Comparison of ENCODE assay signal across 8 cellular contexts in the genomic region with DNA sequence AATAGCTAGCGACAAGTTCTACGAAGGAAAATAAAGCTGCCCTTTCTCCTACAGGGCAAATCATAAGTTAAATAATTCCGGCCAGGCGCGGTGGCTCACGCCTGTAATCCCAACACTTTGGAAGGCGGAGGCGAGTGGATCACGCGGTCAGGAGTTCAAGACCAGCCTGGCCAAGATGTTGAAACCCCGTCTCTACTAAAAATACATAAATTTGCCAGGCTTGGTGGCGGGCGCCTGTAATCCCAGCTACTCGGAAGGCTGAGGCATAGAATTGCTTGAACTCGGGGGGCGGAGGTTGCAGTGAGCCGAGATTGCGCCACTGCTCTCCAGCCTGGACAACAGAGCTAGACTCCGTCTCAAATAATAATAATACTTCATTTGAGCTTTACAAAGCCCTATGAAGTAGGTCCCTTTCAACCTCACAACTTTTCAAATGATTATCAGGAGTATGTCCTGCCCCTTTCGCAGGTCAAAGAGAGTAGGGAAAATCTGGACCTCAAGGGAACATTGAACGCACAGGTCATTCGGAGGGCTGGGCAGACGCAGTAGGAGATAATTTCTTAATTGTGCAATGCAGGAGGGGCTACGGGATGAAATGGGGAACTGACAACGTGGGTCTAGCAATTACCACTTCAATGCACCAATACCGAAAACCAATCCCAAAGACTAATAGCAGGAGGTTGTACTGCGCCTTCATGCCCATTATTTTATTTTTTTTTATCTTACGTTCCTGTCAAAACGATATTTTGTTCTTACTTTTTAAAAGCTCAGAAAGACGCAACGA. TPM values are rescaled to one million over a fixed set of nuclear protein-coding genes. Genes with fewer than 3 reads are reported as not detected.
A peak's percentile ranks its signal among the peaks of the same experiment; 100 is the strongest.
DNase-seq lines count a peak whose midpoint lies in the region; ATAC-seq, FAIRE-seq and TF ChIP-seq lines count a peak whose summit lies in the region.

No MANE protein-coding gene starts in this region.

- H3K79me2 ChIP-seq in OCI-LY1 (ENCODE audit: insufficient read depth, low read length) = no peaks in the 10 kb centered on the region
- H3K79me2 ChIP-seq in H1 (ENCODE audit: control insufficient read depth in 1 of 2, insufficient read depth in 2 of 2, low read length in 2 of 2) = no peaks in the 10 kb centered on the region

- H3K23me2 ChIP-seq in H1 (ENCODE audit: low read depth, low read length) = peaks cover 7% of the 10 kb centered on the region

- H3K27ac Mint-ChIP-seq in neural crest cell (ENCODE audit: unreplicated experiment) = peak overlapping the region; percentile 97

- FAIRE-seq in H1 (lab: Jason Lieb, UNC) = no peak

- no peak overlapping the region for H2BK20ac ChIP-seq in H1 (ENCODE audit: low read length)

- TF ChIP-seq CTCF in OCI-LY1 (IDR thresholded peaks at IDR 0.05; ENCODE audit: low read length) = no peak
- TF ChIP-seq CTCF in H1 (IDR thresholded peaks at IDR 0.05; ENCODE audit: control extremely low read depth in 1 of 3, insufficient read depth in 1 of 3, low read depth in 1 of 3, low read length in 3 of 3) = no peak
- no peak for TF ChIP-seq CTCF in neural crest cell (conservative IDR thresholded peaks at IDR 0.05)

- no peak overlapping the region for H3K56ac ChIP-seq in H1 (replicated peaks; ENCODE audit: insufficient read length, low read depth, low read length)

- POLR2A ChIA-PET in H1 (lab: Charles Lee; ENCODE audit: partially characterized antibody) = interaction anchor here (0.6 to 1.4 kb wide), 3 partner anchors 10 to 446 kb away, joined by 3 to 4 read pairs (median 4); no protein-coding TSS in a partner anchor

- no peak overlapping the region for H3K18ac ChIP-seq in H1 (ENCODE audit: extremely low read depth, low read length)

- H3F3A ChIP-seq in OCI-LY1 (ENCODE audit: insufficient read depth, low read length) = no peaks in the 10 kb centered on the region

- H4K20me1 ChIP-seq in OCI-LY1 (ENCODE audit: insufficient read depth, low read length) = no peaks in the 10 kb centered on the region
- peaks cover 0 to 3% of the 10 kb centered on the region in 2 experiments for H4K20me1 ChIP-seq in H1 (replicated peaks in 1 of 2; ENCODE audit: control insufficient read depth in 1 of 2, insufficient read depth in 2 of 2, low read length in 2 of 2)

- H2AK5ac ChIP-seq in H1 (ENCODE audit: low read depth, low read length) = no peak overlapping the region

- H3K4me1 Mint-ChIP-seq in neural crest cell = peaks cover 25% of the 10 kb centered on the region

- WGBS in H1 (ENCODE audit: extremely low coverage in 1 of 2, insufficient coverage in 1 of 2, insufficient read length in 1 of 2, insufficient replicate concordance in 2 of 2, low coverage in 1 of 2, low lambda C conversion rate in 2 of 2, missing lambda C conversion rate in 1 of 2), 2 experiments = 57% methylated on average over 31 of the region's 31 CpGs; no CpG with 5 or more reads in 1 of the 2 experiments

- no peaks in the 10 kb centered on the region for H3K79me1 ChIP-seq in H1 (ENCODE audit: low read depth, low read length)

- H3K9me2 ChIP-seq in OCI-LY1 (ENCODE audit: low read depth, low read length) = no peaks in the 10 kb centered on the region

- H3K27me3 Mint-ChIP-seq in neural crest cell (ENCODE audit: low read depth) = peaks cover 17% of the 10 kb centered on the region

- no peak overlapping the region for H3K23ac ChIP-seq in H1 (ENCODE audit: insufficient read length)

- H2BK120ac ChIP-seq in H1 (replicated peaks; ENCODE audit: low read depth, low read length) = no peak overlapping the region

- H3K14ac ChIP-seq in H1 (ENCODE audit: insufficient read length) = no peak overlapping the region

- H3K27me3 ChIP-seq in OCI-LY1 (ENCODE audit: insufficient read depth, low read length) = no peaks in the 10 kb centered on the region
- H3K27me3 ChIP-seq in H1 (replicated peaks in 1 of 4; ENCODE audit: control insufficient read depth in 3 of 4, extremely low read depth in 1 of 4, insufficient read depth in 3 of 4, low read length in 3 of 4) = peaks cover 0 to 5% (median 0%) of the 10 kb centered on the region in 4 experiments; a peak in 1 of 7 replicates

- no peak for TF ChIP-seq EP300 in H1 (IDR thresholded peaks at IDR 0.05; ENCODE audit: borderline replicate concordance in 1 of 2, low read depth in 2 of 2, low read length in 2 of 2)

- H2AFZ ChIP-seq in OCI-LY1 (ENCODE audit: low read length) (peak overlapping the region; percentile 70), H1 (ENCODE audit: low read length) (peak overlapping the region; percentile 76)

- H3K27ac ChIP-seq in OCI-LY1 (ENCODE audit: low read depth, low read length, poor library complexity, severe bottlenecking) (no peak overlapping the region), H1 (ENCODE audit: low read depth, low read length) (no peak overlapping the region)

- no peak for TF ChIP-seq POLR2A in H1 (IDR thresholded peaks at IDR 0.05; ENCODE audit: control extremely low read depth in 1 of 2, low read depth in 2 of 2, low read length in 2 of 2)

- H3K4me2 ChIP-seq in OCI-LY1 (ENCODE audit: low read length) = peak overlapping the region; percentile 65
- peak overlapping the region; percentile 87 to 90 for H3K4me2 ChIP-seq in H1 (ENCODE audit: insufficient read depth in 1 of 2, low read depth in 2 of 2, low read length in 2 of 2)

- no peaks in the 10 kb centered on the region for H3K36me3 ChIP-seq in OCI-LY1 (ENCODE audit: insufficient read depth, low read length)
- no peaks in the 10 kb centered on the region for H3K36me3 ChIP-seq in H1 (ENCODE audit: control insufficient read depth in 2 of 4, insufficient read depth in 4 of 4, low read length in 3 of 4)

- H3K9ac ChIP-seq in OCI-LY1 (ENCODE audit: low read length) (peak overlapping the region; percentile 69), H1 (replicated peaks in 1 of 4; ENCODE audit: extremely low read depth in 1 of 4, low read depth in 3 of 4, low read length in 3 of 4) (peak overlapping the region in 3 of 4 experiments; percentile 66 to 72 (median 68); a peak in 6 of 7 replicates)

- peak overlapping the region; percentile 95; the same call in 1 of the 2 replicates for H4K8ac ChIP-seq in H1 (ENCODE audit: extremely low read depth, insufficient read depth, low read length)

- no peaks in the 10 kb centered on the region for H3K9me3 Mint-ChIP-seq in neural crest cell

- H3K4me1 ChIP-seq in OCI-LY1 (ENCODE audit: insufficient read depth, low read length, severe bottlenecking) (peaks cover 18% of the 10 kb centered on the region), H1 (replicated peaks in 1 of 4; ENCODE audit: control insufficient read depth in 3 of 4, insufficient read depth in 4 of 4, low read length in 3 of 4) (peaks cover 0 to 3% (median 0%) of the 10 kb centered on the region in 4 experiments; a peak in 4 of 7 replicates)

- TF ChIP-seq RAD21 in H1 (IDR thresholded peaks at IDR 0.05 in 1 of 2, conservative IDR thresholded peaks at IDR 0.05 in 1 of 2; ENCODE audit: low read depth in 2 of 2, low read length in 2 of 2) = no peak

- H3K4ac ChIP-seq in H1 (replicated peaks; ENCODE audit: insufficient read length, low read depth, low read length) = no peak overlapping the region

- H3K9me3 ChIP-seq in OCI-LY1 (ENCODE audit: low read length) (no peaks in the 10 kb centered on the region), H1 (ENCODE audit: insufficient read depth in 2 of 2, low read depth in 1 of 2, low read length in 1 of 2) (no peaks in the 10 kb centered on the region)

- no peak overlapping the region for H2BK15ac ChIP-seq in H1 (ENCODE audit: low read length)

- H3K4me3 Mint-ChIP-seq in neural crest cell = peak overlapping the region; percentile 95

- no peak overlapping the region for H2BK12ac ChIP-seq in H1 (ENCODE audit: low read depth, low read length)

- CTCF ChIA-PET in H1 (lab: Charles Lee; ENCODE audit: partially characterized antibody) = interaction anchor here (0.6 to 10.8 kb wide), 11 partner anchors 10 to 779 kb away, joined by 3 to 152 read pairs (median 4); no protein-coding TSS in a partner anchor

- peak; percentile 10 for ATAC-seq in GM19455 (IDR thresholded peaks at IDR 0.05; ENCODE audit: unreplicated experiment)
- ATAC-seq in HG03378 (IDR thresholded peaks at IDR 0.05; ENCODE audit: unreplicated experiment) = no peak

- no peak overlapping the region for H4K5ac ChIP-seq in H1 (ENCODE audit: insufficient read length, low read depth, low read length)

- DNase-seq in H1 (ENCODE audit: low read depth in 1 of 2, low spot score in 2 of 2) = no peak
- DNase-seq in neural crest cell (ENCODE audit: low read depth, low spot score) = no peak
- DNase-seq in GM03348 (ENCODE audit: low spot score) = no peak
- DNase-seq in HK-2 (ENCODE audit: unreplicated experiment) = no peak
- no peak for DNase-seq in islet precursor cell

- no peak overlapping the region for H4K91ac ChIP-seq in H1 (replicated peaks; ENCODE audit: insufficient read length, low read length)

- no peaks in the 10 kb centered on the region for H3K36me3 Mint-ChIP-seq in neural crest cell (ENCODE audit: low read depth)

- no peak overlapping the region for H2BK5ac ChIP-seq in H1 (ENCODE audit: low read depth, low read length)

- peak overlapping the region; percentile 83 for H3K4me3 ChIP-seq in OCI-LY1 (ENCODE audit: low read depth, low read length, poor library complexity, severe bottlenecking)
- H3K4me3 ChIP-seq in H1 (ENCODE audit: extremely low read depth in 1 of 4, insufficient read depth in 2 of 4, low read depth in 3 of 4, low read length in 4 of 4) = peak overlapping the region; percentile 80 to 92 (median 88)

RNA-seq across cellular contexts. Expression of gene COMMD9, which starts 0.6 kb away (rescaled TPM):
- 43.3 and 49.1 TPM in 2 replicates for total RNA-seq in H1 (2021; fragmentation: NEBNext Ultra II Directional; extraction: Animal tissue kit (Norgen Biotek cat#: 25700))
- 30.3 and 42.5 TPM in 2 replicates for polyA plus RNA-seq in H1 (2011; rRNA removed)
- 43.8 TPM for polyA plus RNA-seq in H1 (2011; cell fraction: cytosol; rRNA removed)
- polyA plus RNA-seq in H1 (2011; cell fraction: nucleus; rRNA removed) = 37.3 TPM
- polyA plus RNA-seq in H1 (2012, experiment 1 of 2) = 39.8 to 50.6 TPM (median 48.3 TPM) in 4 replicates
- 29.3 TPM for polyA plus RNA-seq in H1 (2012, experiment 2 of 2)
- polyA plus RNA-seq in H1 (2013, experiment 1 of 2) = 26.9 TPM
- 29.2 TPM for polyA plus RNA-seq in H1 (2013, experiment 2 of 2)
- 40.6 and 49.0 TPM in 2 replicates for polyA minus RNA-seq in H1 (2011; rRNA and poly(A)+ RNA removed)
- polyA minus RNA-seq in H1 (2011; cell fraction: cytosol; rRNA and poly(A)+ RNA removed) = 19.9 TPM
- polyA minus RNA-seq in H1 (2011; cell fraction: nucleus; rRNA and poly(A)+ RNA removed) = 16.3 TPM
- total RNA-seq in neural crest cell = 77.4 and 85.8 TPM in 2 replicates

RNA-seq across cellular contexts. Expression of gene PRR5L, which starts 7.5 kb away (rescaled TPM):
- total RNA-seq in H1 (2021; fragmentation: NEBNext Ultra II Directional; extraction: Animal tissue kit (Norgen Biotek cat#: 25700)) = 7.4 and 10.1 TPM in 2 replicates
- 6.6 and 9.2 TPM in 2 replicates for polyA plus RNA-seq in H1 (2011; rRNA removed)
- polyA plus RNA-seq in H1 (2011; cell fraction: cytosol; rRNA removed) = 6.5 TPM
- 16.1 TPM for polyA plus RNA-seq in H1 (2011; cell fraction: nucleus; rRNA removed)
- 5.4 to 10.2 TPM (median 7.7 TPM) in 4 replicates for polyA plus RNA-seq in H1 (2012, experiment 1 of 2)
- 7.4 TPM for polyA plus RNA-seq in H1 (2012, experiment 2 of 2)
- polyA plus RNA-seq in H1 (2013, experiment 1 of 2) = 3.1 TPM
- 3.6 TPM for polyA plus RNA-seq in H1 (2013, experiment 2 of 2)
- 6.5 and 7.2 TPM in 2 replicates for polyA minus RNA-seq in H1 (2011; rRNA and poly(A)+ RNA removed)
- polyA minus RNA-seq in H1 (2011; cell fraction: cytosol; rRNA and poly(A)+ RNA removed) = 7.0 TPM
- 12.3 TPM for polyA minus RNA-seq in H1 (2011; cell fraction: nucleus; rRNA and poly(A)+ RNA removed)
- 6.6 and 7.7 TPM in 2 replicates for total RNA-seq in neural crest cell
